Comparison of ENCODE assay signal across 26 cellular contexts in the genomic region with DNA sequence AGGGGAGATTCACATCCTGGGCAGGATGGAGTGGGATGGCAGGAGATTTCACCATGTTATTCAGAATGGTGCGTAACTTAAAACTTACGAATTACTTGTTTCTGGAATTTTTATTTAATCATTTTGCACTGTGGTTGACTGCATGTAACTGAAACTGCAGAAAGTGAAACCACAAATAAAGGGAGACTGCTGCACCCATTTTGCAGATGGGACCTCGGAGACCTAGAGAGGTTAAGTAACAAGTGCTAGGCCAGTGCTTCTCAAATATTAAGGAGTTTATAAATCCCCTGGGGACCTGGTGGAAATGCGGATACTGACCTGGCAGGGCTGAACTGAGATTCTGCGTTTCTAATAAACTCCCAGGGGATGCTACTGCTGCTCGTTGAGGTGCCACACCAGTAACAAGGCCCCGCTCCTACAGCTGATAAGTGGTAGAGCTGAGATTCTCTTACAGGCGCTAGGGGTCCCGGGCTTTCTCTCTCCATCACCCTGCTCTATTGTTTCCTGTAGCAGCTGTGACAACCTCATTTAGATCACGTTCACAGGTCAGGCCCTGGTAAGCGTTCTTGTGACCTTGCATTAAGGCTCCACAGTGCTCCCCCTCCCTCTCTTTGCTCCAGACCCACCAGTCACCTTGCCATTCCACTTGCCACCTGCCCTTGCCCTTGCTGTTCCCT.
"Had no signal": no experiment of that assay in that cellular context is flagged by ENCODE, and none has a peak within 500 bp of the region (broad histone marks: within the 10 kb centered on the region; RNA-seq: fewer than 3 reads in every experiment).

No MANE protein-coding gene starts in this region.

- H2AFZ ChIP-seq: neural progenitor cell, parathyroid adenoma had no signal

- H3K9me3 ChIP-seq: colonic mucosa, mucosa of descending colon, prostate gland, right atrium auricular region, stomach, thyroid gland, vagina had no signal

- H3K4me2 ChIP-seq: neural progenitor cell had no signal

- H3K27me3 ChIP-seq: colonic mucosa, neural progenitor cell, right atrium auricular region, thyroid gland, vagina had no signal

- H3K79me2 ChIP-seq: parathyroid adenoma had no signal

- H3K36me3 Mint-ChIP-seq: mesothelial cell of epicardium; naive B cell; natural killer cell treated with Interleukin-12 subunit alpha and Interleukin-12 subunit beta and Interleukin-15 and Interleukin-18, amount 100 ng/mL, for 72 hours; neural progenitor cell; stimulated activated effector memory CD8-positive, alpha-beta T cell treated with anti-CD3 and anti-CD28 coated beads, Interleukin-12 subunit alpha, Interleukin-12 subunit beta, amount 100 ng/mL, for 72 hours had no signal

- H3K27ac Mint-ChIP-seq: dendritic cell treated with granulocyte-macrophage colony-stimulating factor and Interleukin-4, amounts not matched to agents 40 ng/mL and 50 ng/mL, for 4 days; mesothelial cell of epicardium; natural killer cell treated with Interleukin-12 subunit alpha and Interleukin-12 subunit beta and Interleukin-15 and Interleukin-18, amount 100 ng/mL, for 72 hours; neural progenitor cell; stimulated activated effector memory CD8-positive, alpha-beta T cell treated with anti-CD3 and anti-CD28 coated beads, Interleukin-12 subunit alpha, Interleukin-12 subunit beta, amount 100 ng/mL, for 72 hours had no signal

- H3K27ac ChIP-seq: colonic mucosa, neural progenitor cell, parathyroid adenoma, prostate gland, right atrium auricular region, stomach, thyroid gland, vagina had no signal

- H3K4me1 Mint-ChIP-seq: mesothelial cell of epicardium, naive B cell had no signal

- H3K4me1 ChIP-seq: colonic mucosa, neural progenitor cell, parathyroid adenoma, prostate gland, right atrium auricular region, thyroid gland, vagina had no signal

- H3K9me3 Mint-ChIP-seq: dendritic cell treated with granulocyte-macrophage colony-stimulating factor and Interleukin-4, amounts not matched to agents 40 ng/mL and 50 ng/mL, for 4 days; mesothelial cell of epicardium; natural killer cell treated with Interleukin-12 subunit alpha and Interleukin-12 subunit beta and Interleukin-15 and Interleukin-18, amount 100 ng/mL, for 72 hours; neural progenitor cell; stimulated activated effector memory CD8-positive, alpha-beta T cell treated with anti-CD3 and anti-CD28 coated beads, Interleukin-12 subunit alpha, Interleukin-12 subunit beta, amount 100 ng/mL, for 72 hours had no signal

- H3K4me3 ChIP-seq: colonic mucosa, lung, mucosa of descending colon, neural progenitor cell, prostate gland, right atrium auricular region, stomach, thyroid gland, vagina had no signal

- H3K36me3 ChIP-seq: colonic mucosa, neural progenitor cell, prostate gland, right atrium auricular region, stomach, thyroid gland, vagina had no signal

- H3K27me3 Mint-ChIP-seq: dendritic cell treated with granulocyte-macrophage colony-stimulating factor and Interleukin-4, amounts not matched to agents 40 ng/mL and 50 ng/mL, for 4 days had no signal

- H3K4me3 Mint-ChIP-seq: dendritic cell treated with granulocyte-macrophage colony-stimulating factor and Interleukin-4, amounts not matched to agents 40 ng/mL and 50 ng/mL, for 4 days; mesothelial cell of epicardium; naive B cell; natural killer cell treated with Interleukin-12 subunit alpha and Interleukin-12 subunit beta and Interleukin-15 and Interleukin-18, amount 100 ng/mL, for 72 hours; neural progenitor cell; stimulated activated effector memory CD8-positive, alpha-beta T cell treated with anti-CD3 and anti-CD28 coated beads, Interleukin-12 subunit alpha, Interleukin-12 subunit beta, amount 100 ng/mL, for 72 hours had no signal

- ATAC-seq: left lobe of liver; mucosa of descending colon; natural killer cell treated with Interleukin-12 subunit alpha and Interleukin-12 subunit beta and Interleukin-15 and Interleukin-18, amount 100 ng/mL, for 72 hours; sciatic nerve; stimulated activated effector memory CD8-positive, alpha-beta T cell treated with anti-CD3 and anti-CD28 coated beads, Interleukin-12 subunit alpha, Interleukin-12 subunit beta, amount 100 ng/mL, for 72 hours had no signal

- H3K9ac ChIP-seq: neural progenitor cell, parathyroid adenoma had no signal

- DNase-seq: colonic mucosa; effector memory CD4-positive, alpha-beta T cell; erythroblast; head of caudate nucleus; kidney; mesenchymal stem cell; mucosa of descending colon; naive B cell; stimulated activated CD4-positive, alpha-beta T cell treated with anti-CD3 and anti-CD28 coated beads, Interleukin-2, amount 100 ng/mL, for 24 hours; stimulated activated CD4-positive, alpha-beta T cell treated with anti-CD3 and anti-CD28 coated beads, Interleukin-4, amount 100 ng/mL, for 24 hours; stimulated activated naive CD4-positive, alpha-beta T cell treated with Interleukin-2 at 50 U/mL for 16 hours; stomach; thyroid gland; trophoblast cell had no signal
